In the genomic region with DNA sequence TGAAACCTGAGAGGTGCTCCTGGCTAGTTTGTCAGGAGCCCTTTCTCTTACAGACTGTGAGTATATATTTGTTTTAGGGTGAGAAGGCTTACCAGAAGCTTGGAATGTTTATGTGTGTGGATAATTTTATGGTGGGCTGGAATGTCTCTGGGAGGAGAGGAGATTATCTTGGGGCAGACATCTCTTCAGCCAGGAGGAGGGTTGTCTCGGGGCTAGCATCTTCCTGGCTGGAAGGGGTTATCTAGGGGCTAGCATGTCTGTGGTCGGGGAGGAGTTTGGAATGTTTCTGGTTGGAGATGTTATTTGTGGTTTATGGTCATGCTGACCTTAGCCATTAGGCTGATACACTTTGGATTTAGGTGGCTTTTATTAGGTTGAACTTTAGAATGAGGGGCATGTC, we compare ENCODE assay signal across 27 cellular contexts.
"Had no signal": no experiment of that assay in that cellular context is flagged by ENCODE, and none has a peak within 500 bp of the region (broad histone marks: within the 10 kb centered on the region; RNA-seq: fewer than 3 reads in every experiment).

No MANE protein-coding gene starts in this region.

- H3K4me2 ChIP-seq: PC-9 had no signal

- H3K27me3 ChIP-seq: brain microvascular endothelial cell, cardiac muscle cell had no signal

- ATAC-seq: activated naive CD4-positive, alpha-beta T cell treated with anti-CD3 and anti-CD28 coated beads, Interleukin-2, amount 50 U/mL, for 72 hours; activated naive CD8-positive, alpha-beta T cell treated with anti-CD3 and anti-CD28 coated beads, Interleukin-2, amount 50 U/mL, for 24 hours; activated T-cell treated with anti-CD3 and anti-CD28 coated beads, Interleukin-2, amount 50 U/mL, for 4 hours; T-cell had no signal

- H2AFZ ChIP-seq: PC-9 had no signal

- H3K27ac ChIP-seq: brain microvascular endothelial cell, cardiac muscle cell, PC-9, SK-N-MC had no signal

- DNase-seq: activated B cell treated with CpG ODN at 0.5 μM for 24 hours; activated CD4-positive, alpha-beta memory T cell treated with anti-CD3 and anti-CD28 coated beads for 36 hours; activated CD4-positive, alpha-beta T cell treated with anti-CD3 and anti-CD28 coated beads for 1 hour; activated CD4-positive, alpha-beta T cell treated with anti-CD3 and anti-CD28 coated beads, Interleukin-2, amount 10 ng/mL, durations not matched to agents 24 days and 14 days; activated CD8-positive, alpha-beta memory T cell treated with anti-CD3 and anti-CD28 coated beads for 24 hours; activated effector memory CD4-positive, alpha-beta T cell treated with anti-CD3 and anti-CD28 coated beads, Interleukin-2, amount 50 U/mL, for 16 hours; activated naive CD4-positive, alpha-beta T cell treated with Interleukin-2 at 50 U/mL for 16 hours; activated naive CD8-positive, alpha-beta T cell treated with anti-CD3 and anti-CD28 coated beads, Interleukin-2, amount 50 U/mL, for 24 hours; activated T-cell treated with anti-CD3 and anti-CD28 coated beads, Interleukin-2, amount 50 U/mL, for 4 hours; amygdala; brain microvascular endothelial cell; Kasumi-1; KBM-7; NCI-H146; NCI-H187 treated with DMSO at 0.1 percent for 48 hours; NCI-H2081 treated with DMSO at 0.1 percent for 48 hours; NCI-H345; NCI-H510A; NCI-H69; PC-9; SIG-M5; T-cell; T-helper 2 cell; T1000 had no signal

- H3K36me3 ChIP-seq: brain microvascular endothelial cell, cardiac muscle cell had no signal

- H3K4me3 ChIP-seq: cardiac muscle cell, PC-9, SK-N-MC had no signal
